17 cellular contexts compared by ENCODE assay signal in the genomic region with DNA sequence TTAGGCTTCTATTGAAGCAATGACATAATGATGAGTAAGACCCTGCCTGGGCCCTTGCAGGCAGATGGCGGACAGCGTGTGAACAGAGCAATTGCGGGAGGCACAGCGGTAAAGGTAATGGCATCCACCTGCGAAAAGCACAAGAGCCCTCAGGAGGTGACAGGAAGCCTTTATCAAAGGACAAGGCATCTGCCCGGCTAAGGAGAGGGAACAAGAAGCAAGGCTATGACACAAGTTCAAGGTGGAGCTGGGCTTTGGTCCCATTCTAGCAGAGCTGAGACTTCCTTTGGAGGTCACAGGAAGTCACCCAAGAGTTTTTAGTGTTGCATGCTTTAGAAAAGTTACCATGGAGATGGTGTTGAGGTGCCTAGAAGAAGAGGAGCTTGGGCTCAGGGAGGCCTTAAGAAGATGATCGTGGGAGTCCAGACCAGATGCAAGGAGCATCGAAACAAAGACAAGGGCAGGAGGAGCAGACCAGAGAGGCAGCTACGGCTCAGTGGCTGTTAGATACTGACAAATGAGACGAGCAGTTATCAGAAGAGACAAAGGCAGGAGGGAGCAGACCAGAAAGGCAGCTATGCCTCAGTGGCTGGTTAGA. TPM values are rescaled to one million over a fixed set of nuclear protein-coding genes. Genes with fewer than 3 reads are reported as not detected.
DNase-seq lines count a peak whose midpoint lies in the region; ATAC-seq and TF ChIP-seq lines count a peak whose summit lies in the region.
"Had no signal": no experiment of that assay in that cellular context is flagged by ENCODE, and none has a peak within 500 bp of the region (broad histone marks: within the 10 kb centered on the region; RNA-seq: fewer than 3 reads in every experiment).

No MANE protein-coding gene starts in this region.

- H3K4me1 Mint-ChIP-seq in stimulated activated naive B cell treated with anti-CD40 and anti-IgM and Interleukin-4, amounts not matched to agents 10 μg/mL and 1 μg/mL and 100 μg/mL, for 72 hours = peaks cover 49 to 71% of the 10 kb centered on the region in 2 donors
- H3K4me1 Mint-ChIP-seq: activated naive CD4-positive, alpha-beta T cell treated with anti-CD3 and anti-CD28 coated beads, Interleukin-2, amount 50 U/mL, for 24 hours; immature natural killer cell had no signal

- peaks cover 15 to 39% of the 10 kb centered on the region in 2 donors for H3K36me3 Mint-ChIP-seq in stimulated activated naive B cell treated with anti-CD40 and anti-IgM and Interleukin-4, amounts not matched to agents 10 μg/mL and 1 μg/mL and 100 μg/mL, for 72 hours
- H3K36me3 Mint-ChIP-seq: activated CD4-positive, alpha-beta memory T cell treated with anti-CD3 and anti-CD28 coated beads for 36 hours; activated naive CD4-positive, alpha-beta T cell treated with anti-CD3 and anti-CD28 coated beads, Interleukin-2, amount 50 U/mL, for 24 hours; immature natural killer cell; naive thymus-derived CD8-positive, alpha-beta T cell had no signal

- H3K4me3 Mint-ChIP-seq in stimulated activated naive B cell treated with anti-CD40 and anti-IgM and Interleukin-4, amounts not matched to agents 10 μg/mL and 1 μg/mL and 100 μg/mL, for 72 hours = peak overlapping the region; percentile 33 to 69
- H3K4me3 Mint-ChIP-seq: activated CD4-positive, alpha-beta memory T cell treated with anti-CD3 and anti-CD28 coated beads for 36 hours; activated naive CD4-positive, alpha-beta T cell treated with anti-CD3 and anti-CD28 coated beads, Interleukin-2, amount 50 U/mL, for 24 hours; immature natural killer cell had no signal

- DNase-seq in Right ventricle myocardium superior = no peak
- no peak for DNase-seq in Right ventricle myocardium inferior (ENCODE audit: missing footprints)
- DNase-seq in fibroblast of mammary gland (ENCODE audit: low read depth) = peak; percentile 51
- DNase-seq in stimulated activated naive B cell treated with anti-CD40 and anti-IgM and Interleukin-4, amounts not matched to agents 10 μg/mL and 1 μg/mL and 100 μg/mL, for 72 hours = no peak
- no peak for DNase-seq in EL
- no peak for DNase-seq in dedifferentiated amniotic fluid mesenchymal stem cell (ENCODE audit: extremely low spot score)
- DNase-seq: activated CD4-positive, alpha-beta memory T cell treated with anti-CD3 and anti-CD28 coated beads for 36 hours; immature natural killer cell; naive thymus-derived CD8-positive, alpha-beta T cell; NCI-H187; transverse colon had no signal

- peak; percentile 31 for ATAC-seq in Right ventricle myocardium superior (ENCODE audit: poor library complexity)
- ATAC-seq in Right ventricle myocardium inferior = no peak
- peak; percentile 44 for ATAC-seq in HG03442 (IDR thresholded peaks at IDR 0.05; ENCODE audit: unreplicated experiment)
- ATAC-seq in stimulated activated naive B cell treated with anti-CD40 and anti-IgM and Interleukin-4, amounts not matched to agents 10 μg/mL and 1 μg/mL and 100 μg/mL, for 72 hours (replicated peaks) = peak; percentile 17 to 29
- ATAC-seq in HG02642 (IDR thresholded peaks at IDR 0.05; ENCODE audit: poor library complexity, unreplicated experiment) = no peak
- ATAC-seq: GM12878; K562; naive thymus-derived CD8-positive, alpha-beta T cell had no signal

- peaks cover 9 to 10% of the 10 kb centered on the region in 2 donors for H3K9me3 Mint-ChIP-seq in stimulated activated naive B cell treated with anti-CD40 and anti-IgM and Interleukin-4, amounts not matched to agents 10 μg/mL and 1 μg/mL and 100 μg/mL, for 72 hours
- H3K9me3 Mint-ChIP-seq: activated naive CD4-positive, alpha-beta T cell treated with anti-CD3 and anti-CD28 coated beads, Interleukin-2, amount 50 U/mL, for 24 hours; immature natural killer cell had no signal

- intact Hi-C loops in Right ventricle myocardium superior (cut with DNase I) (no loop called here), Right ventricle myocardium inferior (cut with DNase I) (no loop called here)

- peak overlapping the region; percentile 96 for H3K27ac Mint-ChIP-seq in stimulated activated naive B cell treated with anti-CD40 and anti-IgM and Interleukin-4, amounts not matched to agents 10 μg/mL and 1 μg/mL and 100 μg/mL, for 72 hours
- H3K27ac Mint-ChIP-seq: activated CD4-positive, alpha-beta memory T cell treated with anti-CD3 and anti-CD28 coated beads for 36 hours; activated naive CD4-positive, alpha-beta T cell treated with anti-CD3 and anti-CD28 coated beads, Interleukin-2, amount 50 U/mL, for 24 hours; immature natural killer cell had no signal

- no peak for TF ChIP-seq CTCF in fibroblast of mammary gland (conservative IDR thresholded peaks at IDR 0.05; ENCODE audit: control insufficient read depth, insufficient read depth, low read depth, low read length)

- no peak overlapping the region for H3K4me3 ChIP-seq in fibroblast of mammary gland (ENCODE audit: control insufficient read depth, low read depth, low read length)
- H3K4me3 ChIP-seq: A549, GM12878, K562, transverse colon had no signal

- H3K27me3 Mint-ChIP-seq in stimulated activated naive B cell treated with anti-CD40 and anti-IgM and Interleukin-4, amounts not matched to agents 10 μg/mL and 1 μg/mL and 100 μg/mL, for 72 hours = no peaks in the 10 kb centered on the region

RNA-seq across cellular contexts. Expression of a gene that starts 34.5 kb away (rescaled TPM):
- total RNA-seq in Right ventricle myocardium superior (5.1 TPM), Right ventricle myocardium inferior (6.6 TPM)

RNA-seq across cellular contexts. Expression of a gene that starts 35.0 kb away (rescaled TPM):
- total RNA-seq in Right ventricle myocardium superior = 0.08 TPM
- 0.27 TPM for total RNA-seq in Right ventricle myocardium inferior
- total RNA-seq: GM12878, K562 had no signal

Comparison
In these comparisons a context has a peak if more than half of its experiments do, and no peak if none do; other contexts are left out.
1. ATAC-seq: peak in Right ventricle myocardium superior (single experiment), HG03442 (single experiment) and stimulated activated naive B cell treated with anti-CD40 and anti-IgM and Interleukin-4, amounts not matched to agents 10 μg/mL and 1 μg/mL and 100 μg/mL, for 72 hours (2 of 2); none in Right ventricle myocardium inferior (single experiment) and HG02642 (single experiment).